Comparison of ENCODE assay signal across 19 cellular contexts in genomic region chr22:44347549-44347948, GRCh38. TPM values are rescaled to one million over a fixed set of nuclear protein-coding genes. Genes with fewer than 3 reads are reported as not detected.
"Had no signal": no experiment of that assay in that cellular context is flagged by ENCODE, and none has a peak within 500 bp of the region (broad histone marks: within the 10 kb centered on the region; RNA-seq: fewer than 3 reads in every experiment).

No MANE protein-coding gene starts in this region.

- H3K27me3 ChIP-seq: ascending aorta, vagina had no signal

- H3K27ac ChIP-seq: ascending aorta, foreskin keratinocyte, tibial artery, vagina, VCaP had no signal

- ATAC-seq: activated CD8-positive, alpha-beta T cell treated with anti-CD3 and anti-CD28 coated beads, Interleukin-2, amount 10 ng/mL, durations not matched to agents 7 days and 5 days; activated naive CD8-positive, alpha-beta T cell treated with anti-CD3 and anti-CD28 coated beads, Interleukin-2, amount 50 U/mL, for 24 hours; foreskin keratinocyte; left colon; mucosa of descending colon; natural killer cell treated with Interleukin-12 subunit alpha and Interleukin-12 subunit beta and Interleukin-15 and Interleukin-18, amount 100 ng/mL, for 72 hours; stimulated activated effector memory CD8-positive, alpha-beta T cell treated with anti-CD3 and anti-CD28 coated beads, Interleukin-12 subunit alpha, Interleukin-12 subunit beta, amount 100 ng/mL, for 72 hours had no signal

- H3K36me3 ChIP-seq: ascending aorta, tibial artery, vagina had no signal

- FAIRE-seq: colon, endothelial cell of umbilical vein, small intestine had no signal

- H3K9me3 ChIP-seq: ascending aorta, mucosa of descending colon, tibial artery, vagina had no signal

- H3K4me3 ChIP-seq: ascending aorta, mucosa of descending colon, tibial artery, vagina had no signal

- DNase-seq: activated CD4-positive, alpha-beta T cell treated with anti-CD3 and anti-CD28 coated beads for 4 hours; activated CD8-positive, alpha-beta memory T cell treated with anti-CD3 and anti-CD28 coated beads, Interleukin-2, amount 50 U/mL, for 48 hours; activated CD8-positive, alpha-beta T cell treated with anti-CD3 and anti-CD28 coated beads, Interleukin-2, amount 10 ng/mL, durations not matched to agents 7 days and 5 days; activated naive CD4-positive, alpha-beta T cell; activated naive CD8-positive, alpha-beta T cell treated with anti-CD3 and anti-CD28 coated beads, Interleukin-2, amount 50 U/mL, for 24 hours; effector CD4-positive, alpha-beta T cell; foreskin keratinocyte; left colon; mucosa of descending colon; small intestine; T1000; tibial artery had no signal

RNA-seq across cellular contexts. Expression of gene SHISAL1, which starts 34.8 kb away (rescaled TPM):
- total RNA-seq: activated CD8-positive, alpha-beta T cell treated with anti-CD3 and anti-CD28 coated beads, Interleukin-2, amount 10 ng/mL, durations not matched to agents 7 days and 5 days; foreskin keratinocyte; natural killer cell treated with Interleukin-12 subunit alpha and Interleukin-12 subunit beta and Interleukin-15 and Interleukin-18, amount 100 ng/mL, for 72 hours had no signal
